ENCODE assay signal across 25 cellular contexts in genomic region chr17:74061758-74062157, GRCh38.
DNase-seq lines count a peak whose midpoint lies in the region; ATAC-seq, FAIRE-seq and TF ChIP-seq lines count a peak whose summit lies in the region.
"Had no signal": no experiment of that assay in that cellular context is flagged by ENCODE, and none has a peak within 500 bp of the region (broad histone marks: within the 10 kb centered on the region; RNA-seq: fewer than 3 reads in every experiment).

No MANE protein-coding gene starts in this region.

- FAIRE-seq in K562 (lab: Jason Lieb, UNC), result no peak
- peak; percentile 9 for FAIRE-seq in islet of Langerhans (lab: Jason Lieb, UNC)
- FAIRE-seq: A204.1, D721Med, G401.6, GM12891, GM19239 had no signal

- no peak for TF ChIP-seq POLR2A in K562 (conservative IDR thresholded peaks at IDR 0.05)

- TF ChIP-seq EP300 in K562 (IDR thresholded peaks at IDR 0.05; ENCODE audit: low read length), result no peak

- H3K4me3 ChIP-seq in K562, result no peak overlapping the region
- H3K4me3 ChIP-seq in osteoblast (ENCODE audit: insufficient read depth, low read length), result no peak overlapping the region
- H3K4me3 ChIP-seq: BLaER1 treated with 17β-estradiol and CSF1 and Interleukin-3, amounts not matched to agents 10 nM and 100 nM had no signal

- 1% methylated on average over 5 of the region's 5 CpGs for WGBS in K562 (ENCODE audit: insufficient coverage, low coverage, missing lambda C conversion rate)

- H3K4me3 Mint-ChIP-seq in brain, result no peak overlapping the region
- H3K4me3 Mint-ChIP-seq: B cell; CD4-positive, alpha-beta T cell; CD8-positive, alpha-beta T cell had no signal

- CTCF ChIA-PET in K562 (lab: Yijun Ruan, JAX; ENCODE audit: low intra/inter-chr PET ratio) (no interaction called here), HEK293T (lab: Yijun Ruan, JAX) (interaction anchor here (0.8 kb wide), 1 partner anchor 35 kb away, joined by 3 read pairs; no protein-coding TSS in a partner anchor)

- intact Hi-C loops in K562 (cut with micrococcal nuclease), result no loop called here

- TF ChIP-seq CTCF in K562 (IDR thresholded peaks at IDR 0.05 in 2 of 3, conservative IDR thresholded peaks at IDR 0.05 in 1 of 3; ENCODE audit: insufficient read depth in 2 of 3, low read depth in 1 of 3, low read length in 3 of 3) (no peak), brain (conservative IDR thresholded peaks at IDR 0.05) (no peak), osteoblast (IDR thresholded peaks at IDR 0.05; ENCODE audit: extremely low read depth, low read depth, low read length) (no peak)

- H3K9ac ChIP-seq in K562 (ENCODE audit: insufficient read depth in 1 of 2, low read depth in 2 of 2, low read length in 2 of 2), result no peak overlapping the region
- H3K9ac ChIP-seq: BLaER1 treated with 17β-estradiol and CSF1 and Interleukin-3, amounts not matched to agents 10 nM and 100 nM had no signal

- in situ Hi-C loops in K562 (cut with MboI), result no loop called here

- no peaks in the 10 kb centered on the region for H3K9me1 ChIP-seq in K562 (ENCODE audit: control insufficient read depth, insufficient read depth, low read length)

- H3K27ac ChIP-seq in K562 (ENCODE audit: extremely low read depth, low read depth, low read length) (no peak overlapping the region), osteoblast (ENCODE audit: low read depth, low read length) (no peak overlapping the region)
- H3K27ac ChIP-seq: BLaER1 treated with 17β-estradiol and CSF1 and Interleukin-3, amounts not matched to agents 10 nM and 100 nM; C4-2B had no signal

- no peak for ATAC-seq in K562
- no peak for ATAC-seq in GM21786 (IDR thresholded peaks at IDR 0.05; ENCODE audit: unreplicated experiment)
- ATAC-seq: CD8-positive, alpha-beta T cell had no signal

- H3K27ac Mint-ChIP-seq in brain, result peak overlapping the region in 3 of 5 experiments; percentile 5 to 78 (median 69)
- H3K27ac Mint-ChIP-seq: B cell; CD4-positive, alpha-beta T cell; CD8-positive, alpha-beta T cell had no signal

- H3K79me2 ChIP-seq in K562 (ENCODE audit: control insufficient read depth, insufficient read depth, low read length) (no peaks in the 10 kb centered on the region), osteoblast (ENCODE audit: insufficient read depth, low read length) (no peaks in the 10 kb centered on the region)

- POLR2A ChIA-PET in K562 (lab: Yijun Ruan, JAX), result interaction anchor here (0.6 to 1.5 kb wide), 2 partner anchors 12 to 56 kb away, joined by 3 to 5 read pairs; no protein-coding TSS in a partner anchor
- POLR2A ChIA-PET in HEK293T (lab: Yijun Ruan, JAX), result no interaction called here

- H3K4me1 ChIP-seq in K562 (replicated peaks in 1 of 2; ENCODE audit: control insufficient read depth in 2 of 2, insufficient read depth in 2 of 2, low read length in 2 of 2), result no peaks in the 10 kb centered on the region
- no peaks in the 10 kb centered on the region for H3K4me1 ChIP-seq in osteoblast (ENCODE audit: insufficient read depth, low read length)
- H3K4me1 ChIP-seq: BLaER1 treated with 17β-estradiol and CSF1 and Interleukin-3, amounts not matched to agents 10 nM and 100 nM; Caco-2 had no signal

- BruUV-seq in K562 (replicated peaks; lab: Mats Ljungman, UMichigan), result no TSS peak

- no peaks in the 10 kb centered on the region for H3K36me3 ChIP-seq in K562 (ENCODE audit: control insufficient read depth, insufficient read depth, low read length)
- H3K36me3 ChIP-seq in osteoblast (ENCODE audit: insufficient read depth, low read length), result no peaks in the 10 kb centered on the region
- H3K36me3 ChIP-seq: BLaER1 treated with 17β-estradiol and CSF1 and Interleukin-3, amounts not matched to agents 10 nM and 100 nM had no signal

- no peaks in the 10 kb centered on the region for H3K36me3 Mint-ChIP-seq in brain
- H3K36me3 Mint-ChIP-seq: CD8-positive, alpha-beta T cell had no signal

- H2AFZ ChIP-seq in K562 (ENCODE audit: low read depth, low read length) (no peak overlapping the region), osteoblast (ENCODE audit: low read length) (no peak overlapping the region)

- H3K27me3 ChIP-seq in K562 (ENCODE audit: control insufficient read depth in 2 of 2, insufficient read depth in 2 of 2, low read length in 2 of 2) (no peaks in the 10 kb centered on the region), osteoblast (ENCODE audit: insufficient read depth, low read length) (no peaks in the 10 kb centered on the region)
- H3K27me3 ChIP-seq: BLaER1 treated with 17β-estradiol and CSF1 and Interleukin-3, amounts not matched to agents 10 nM and 100 nM had no signal

- H3K9me3 ChIP-seq in K562 (replicated peaks; ENCODE audit: control insufficient read depth, insufficient read depth, low read depth, low read length), result no peaks in the 10 kb centered on the region
- no peaks in the 10 kb centered on the region for H3K9me3 ChIP-seq in osteoblast (ENCODE audit: low read depth, low read length)
- H3K9me3 ChIP-seq: BLaER1 treated with 17β-estradiol and CSF1 and Interleukin-3, amounts not matched to agents 10 nM and 100 nM; Caco-2 had no signal

- no peak overlapping the region for H3K4me2 ChIP-seq in K562 (ENCODE audit: insufficient read depth, low read length)
- no peak overlapping the region for H3K4me2 ChIP-seq in osteoblast (ENCODE audit: insufficient read depth, low read length)
- H3K4me2 ChIP-seq: BLaER1 treated with 17β-estradiol and CSF1 and Interleukin-3, amounts not matched to agents 10 nM and 100 nM had no signal

- H3K27me3 Mint-ChIP-seq in brain, result no peaks in the 10 kb centered on the region

- DNase-seq in K562 (ENCODE audit: extremely low read depth in 1 of 4, low spot score in 3 of 4) (no peak), osteoblast (ENCODE audit: insufficient read length, low spot score, missing footprints) (peak; percentile 18), HEK293T (ENCODE audit: extremely low spot score) (no peak), NCI-H1092 (lab: John Stamatoyannopoulos, UW) (no peak), RPMI8226 (no peak)
- DNase-seq: 8988T; ACHN; AML-193; Caco-2; Calu3; CD4-positive, alpha-beta T cell; CD8-positive, alpha-beta T cell; DMS79 treated with DMSO at 0.1 percent for 48 hours; GF-D8 had no signal

- peaks cover 48% of the 10 kb centered on the region for H3K4me1 Mint-ChIP-seq in brain
- H3K4me1 Mint-ChIP-seq: B cell had no signal

- H4K20me1 ChIP-seq in K562 (replicated peaks; ENCODE audit: control insufficient read depth, insufficient read depth, low read length) (no peaks in the 10 kb centered on the region; the same call in 1 of the 2 replicates), osteoblast (ENCODE audit: insufficient read depth, low read length) (no peaks in the 10 kb centered on the region)
- H4K20me1 ChIP-seq: BLaER1 treated with 17β-estradiol and CSF1 and Interleukin-3, amounts not matched to agents 10 nM and 100 nM had no signal

- TF ChIP-seq RAD21 in K562 (CRISPR knock-in tag; conservative IDR thresholded peaks at IDR 0.05 in 1 of 2, IDR thresholded peaks at IDR 0.05 in 1 of 2), result no peak

- peaks cover 3 to 13% (median 6%) of the 10 kb centered on the region in 5 experiments for H3K9me3 Mint-ChIP-seq in brain
- H3K9me3 Mint-ChIP-seq: CD4-positive, alpha-beta T cell; CD8-positive, alpha-beta T cell had no signal

TF ChIP-seq in K562, 482 proteins besides CTCF, POLR2A, EP300 and RAD21:
- TF ChIP-seq RBM25 (IDR thresholded peaks at IDR 0.05; ENCODE audit: low read depth, low read length, severe bottlenecking) (peak; percentile 61), BMI1 (IDR thresholded peaks at IDR 0.05; ENCODE audit: low read length) (no peak)

TF ChIP-seq in HEK293T, 16 proteins besides CTCF, POLR2A, EP300 and RAD21:
- TF ChIP-seq L3MBTL2 (conservative IDR thresholded peaks at IDR 0.05), result no peak
